Comparison of ENCODE assay signal across 8 cellular contexts in the genomic region with DNA sequence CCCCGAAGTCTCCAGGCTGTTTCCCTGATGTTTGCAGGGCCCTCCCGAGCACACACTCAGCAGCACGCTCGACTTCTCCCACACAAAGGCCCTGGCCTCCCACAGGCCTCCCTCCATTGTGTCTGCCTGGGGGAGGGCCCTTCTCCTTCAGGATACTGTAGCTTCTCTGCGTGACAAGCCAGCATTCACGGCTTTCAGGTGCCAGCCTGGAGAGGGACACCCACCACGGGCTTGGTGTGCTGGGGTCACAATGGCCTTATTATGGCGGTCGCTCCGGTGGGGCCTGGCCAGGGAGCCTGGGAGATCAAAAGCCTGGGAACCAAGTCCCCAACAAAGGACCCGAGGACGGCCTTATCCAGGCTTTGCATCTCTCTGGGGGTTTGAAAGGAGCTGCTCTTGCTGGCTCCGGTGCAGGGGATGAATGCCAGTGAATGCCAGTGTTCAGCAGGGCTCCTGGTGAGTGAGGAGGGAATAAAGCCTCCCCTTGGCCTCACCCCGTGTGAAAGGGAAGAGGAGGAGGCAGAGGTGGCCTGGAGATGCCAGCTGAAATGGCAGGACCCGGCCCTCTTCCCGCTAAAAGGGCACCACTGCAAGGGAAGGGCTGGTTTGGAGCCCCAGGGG. TPM values are rescaled to one million over a fixed set of nuclear protein-coding genes. Genes with fewer than 3 reads are reported as not detected.
DNase-seq lines count a peak whose midpoint lies in the region; ATAC-seq and TF ChIP-seq lines count a peak whose summit lies in the region.

No MANE protein-coding gene starts in this region.

- H3K27ac ChIP-seq in SJCRH30 = peak overlapping the region; percentile 96
- H3K27ac ChIP-seq in heart left ventricle = peak overlapping the region; percentile 72 to 93 (median 84)
- peak overlapping the region; percentile 60 to 83 (median 70) for H3K27ac ChIP-seq in gastrocnemius medialis

- DNase-seq in H4 (ENCODE audit: low spot score) (peak; percentile 71), SJCRH30 (peak in 1 of 2 experiments; percentile 29), heart left ventricle (peak in 4 of 5 donors; percentile 34 to 71 (median 44)), gastrocnemius medialis (no peak)
- no peak for DNase-seq in activated CD4-positive, alpha-beta T cell treated with anti-CD3 and anti-CD28 coated beads for 48 hours
- DNase-seq in naive thymus-derived CD8-positive, alpha-beta T cell = no peak

- 61 to 69% (median 61%) methylated on average over 16 of the region's 16 CpGs for WGBS in heart left ventricle, 4 donors

- H3K4me3 ChIP-seq in SJCRH30 (no peak overlapping the region), heart left ventricle (no peak overlapping the region), gastrocnemius medialis (no peak overlapping the region)

- H3K36me3 Mint-ChIP-seq in naive thymus-derived CD8-positive, alpha-beta T cell = no peaks in the 10 kb centered on the region

- H3K9me3 ChIP-seq in SJCRH30 (replicated peaks) = no peaks in the 10 kb centered on the region
- no peaks in the 10 kb centered on the region for H3K9me3 ChIP-seq in heart left ventricle
- no peaks in the 10 kb centered on the region for H3K9me3 ChIP-seq in gastrocnemius medialis

- H3K4me1 Mint-ChIP-seq in naive thymus-derived CD8-positive, alpha-beta T cell = peaks cover 18 to 47% (median 32%) of the 10 kb centered on the region in 4 donors

- TF ChIP-seq CTCF in heart left ventricle (IDR thresholded peaks at IDR 0.05) = no peak
- TF ChIP-seq CTCF in gastrocnemius medialis (IDR thresholded peaks at IDR 0.05 in 4 of 5, conservative IDR thresholded peaks at IDR 0.05 in 1 of 5) = no peak

- TF ChIP-seq POLR2A in heart left ventricle (IDR thresholded peaks at IDR 0.05) (no peak), gastrocnemius medialis (IDR thresholded peaks at IDR 0.05) (no peak)

- H3K4me3 Mint-ChIP-seq in naive thymus-derived CD8-positive, alpha-beta T cell = no peak overlapping the region

- intact Hi-C loops in heart left ventricle (cut with DNase I) (loop anchor here in 2 of 10 donors (5.0 to 10.0 kb wide), 2 partner anchors 78 to 80 kb away; no protein-coding TSS in a partner anchor), gastrocnemius medialis (cut with DNase I; ENCODE audit: low total_unique reads) (no loop called here)

- peaks cover 0 to 1% (median 0%) of the 10 kb centered on the region in 5 donors for H3K27me3 Mint-ChIP-seq in naive thymus-derived CD8-positive, alpha-beta T cell

- H3K27me3 ChIP-seq in SJCRH30 = no peaks in the 10 kb centered on the region
- no peaks in the 10 kb centered on the region for H3K27me3 ChIP-seq in heart left ventricle
- no peaks in the 10 kb centered on the region for H3K27me3 ChIP-seq in gastrocnemius medialis

- in situ Hi-C loops in gastrocnemius medialis (cut with MboI; ENCODE audit: low sequenced_read_pairs in 4 of 4) = no loop called here

- H3K36me3 ChIP-seq in SJCRH30 (no peaks in the 10 kb centered on the region), heart left ventricle (peaks cover 0 to 57% (median 0%) of the 10 kb centered on the region in 9 donors), gastrocnemius medialis (no peaks in the 10 kb centered on the region)

- H3K9me3 Mint-ChIP-seq in naive thymus-derived CD8-positive, alpha-beta T cell = no peaks in the 10 kb centered on the region

- no peak overlapping the region for H3K27ac Mint-ChIP-seq in naive thymus-derived CD8-positive, alpha-beta T cell

- POLR2A ChIA-PET in naive thymus-derived CD8-positive, alpha-beta T cell (lab: Charles Lee) = no interaction called here

- ATAC-seq in heart left ventricle (peak in 3 of 4 donors; percentile 7 to 23 (median 18)), gastrocnemius medialis (no peak), HG02840 (IDR thresholded peaks at IDR 0.05; ENCODE audit: low FRiP score, unreplicated experiment) (no peak), GM18870 (IDR thresholded peaks at IDR 0.05; ENCODE audit: unreplicated experiment) (no peak)
- ATAC-seq in naive thymus-derived CD8-positive, alpha-beta T cell = no peak

- H3K4me1 ChIP-seq in SJCRH30 (peaks cover 56% of the 10 kb centered on the region), heart left ventricle (peaks cover 0 to 63% (median 38%) of the 10 kb centered on the region in 12 donors), gastrocnemius medialis (peaks cover 17 to 19% of the 10 kb centered on the region in 2 donors)

RNA-seq across cellular contexts. Expression of a gene that starts 55.0 kb away (rescaled TPM):
- total RNA-seq in H4 (2014; rRNA removed; shearing (Covaris generic)) = 8.8 and 9.1 TPM in 2 replicates
- 10.4 and 12.3 TPM in 2 replicates for total RNA-seq in SJCRH30 (2014; rRNA removed; shearing (Covaris generic))
- total RNA-seq in heart left ventricle = 10 to 100 TPM; 10.1 to 17.4 (median 15.1) TPM
- polyA plus RNA-seq in heart left ventricle = 1 to 10 TPM; 2.7 to 6.6 TPM
- total RNA-seq in gastrocnemius medialis = 10 to 100 TPM in 3 of 4 donors, 1 to 10 TPM in 1; 9.8 to 14.4 (median 11.3) TPM
- 10 to 100 TPM; 18.9 TPM for total RNA-seq in naive thymus-derived CD8-positive, alpha-beta T cell
- 1 to 10 TPM; 5.4 to 9.5 (median 6.9) TPM for polyA plus RNA-seq in naive thymus-derived CD8-positive, alpha-beta T cell

Comparison
In these comparisons a context has a peak if more than half of its experiments do, and no peak if none do; other contexts are left out.
1. DNase-seq: peak in H4 (single experiment) and heart left ventricle (4 of 5); none in gastrocnemius medialis (0 of 2), activated CD4-positive, alpha-beta T cell treated with anti-CD3 and anti-CD28 coated beads for 48 hours (single experiment) and naive thymus-derived CD8-positive, alpha-beta T cell (0 of 10).
2. ATAC-seq: peak in heart left ventricle (3 of 4); none in gastrocnemius medialis (0 of 2), HG02840 (single experiment), GM18870 (single experiment) and naive thymus-derived CD8-positive, alpha-beta T cell (0 of 2).
3. Peak in every context shown above with its lines, with median percentiles within 50 percentile points of each other: H3K27ac ChIP-seq.